In genomic region chr1:114063544-114063943, GRCh38 we compare ENCODE assay signal across 19 cellular contexts.
"Had no signal": no experiment of that assay in that cellular context is flagged by ENCODE, and none has a peak within 500 bp of the region (broad histone marks: within the 10 kb centered on the region; RNA-seq: fewer than 3 reads in every experiment).

No MANE protein-coding gene starts in this region.

- H3K27me3 ChIP-seq: esophagus squamous epithelium, heart right ventricle, neutrophil, right lobe of liver, testis, tibial nerve, upper lobe of right lung, vagina had no signal

- H3K4me3 ChIP-seq: esophagus squamous epithelium, heart right ventricle, psoas muscle, right lobe of liver, testis, tibial nerve, upper lobe of right lung, vagina had no signal

- H3K9me3 ChIP-seq: psoas muscle, right lobe of liver, testis, upper lobe of right lung, vagina had no signal

- H3K27ac ChIP-seq: esophagus squamous epithelium, heart right ventricle, neutrophil, psoas muscle, right lobe of liver, testis, tibial nerve, upper lobe of right lung, vagina had no signal

- ATAC-seq: heart right ventricle; naive thymus-derived CD4-positive, alpha-beta T cell; psoas muscle; right lobe of liver; stimulated activated memory B cell treated with anti-CD40 and anti-IgM and Interleukin-4, amounts not matched to agents 10 μg/mL and 1 μg/mL and 100 μg/mL, for 72 hours; stimulated activated naive CD8-positive, alpha-beta T cell treated with anti-CD3 and anti-CD28 coated beads, Interleukin-15, amount 100 ng/mL, for 72 hours; upper lobe of right lung had no signal

- H3K36me3 ChIP-seq: esophagus squamous epithelium, heart right ventricle, neutrophil, right lobe of liver, tibial nerve, upper lobe of right lung, vagina had no signal

- DNase-seq: esophagus squamous epithelium; foreskin melanocyte; heart right ventricle; hypothalamus; kidney glomerular epithelial cell; naive thymus-derived CD4-positive, alpha-beta T cell; nephron progenitor cell; psoas muscle; retina; right lobe of liver; stimulated activated CD4-positive, alpha-beta T cell treated with anti-CD3 and anti-CD28 coated beads, Interleukin-4, amount 100 ng/mL, for 1 hour; stimulated activated CD8-positive, alpha-beta memory T cell treated with anti-CD3 and anti-CD28 coated beads, Interleukin-4, amount 100 ng/mL, for 48 hours; stimulated activated naive CD8-positive, alpha-beta T cell treated with anti-CD3 and anti-CD28 coated beads, Interleukin-15, amount 100 ng/mL, for 72 hours; testis; upper lobe of right lung had no signal
